ENCODE assay signal across 10 cellular contexts in genomic region chr2:237449193-237449797, GRCh38. TPM values are rescaled to one million over a fixed set of nuclear protein-coding genes. Genes with fewer than 3 reads are reported as not detected.
DNase-seq lines count a peak whose midpoint lies in the region; ATAC-seq and TF ChIP-seq lines count a peak whose summit lies in the region.
"Had no signal": no experiment of that assay in that cellular context is flagged by ENCODE, and none has a peak within 500 bp of the region (broad histone marks: within the 10 kb centered on the region; RNA-seq: fewer than 3 reads in every experiment).

No MANE protein-coding gene starts in this region.

- no peaks in the 10 kb centered on the region for H3K36me3 ChIP-seq in Karpas-422 (ENCODE audit: insufficient read depth, low read length)
- H3K36me3 ChIP-seq in suprapubic skin = no peaks in the 10 kb centered on the region

- H3K4me3 ChIP-seq in Karpas-422 (ENCODE audit: low read length) (no peak overlapping the region), lower leg skin (ENCODE audit: low read depth, poor library complexity, severe bottlenecking) (no peak overlapping the region), suprapubic skin (no peak overlapping the region)

- DNase-seq in Karpas-422 = peak; percentile 24
- DNase-seq in cerebellum (ENCODE audit: low spot score) = peak; percentile 67
- DNase-seq in lower leg skin (ENCODE audit: low spot score in 2 of 2) = peak; percentile 85 to 93
- DNase-seq in suprapubic skin (ENCODE audit: low spot score in 2 of 2) = no peak
- no peak for DNase-seq in NCI-H2171 (lab: John Stamatoyannopoulos, UW)
- no peak for DNase-seq in HCEC 1CT
- DNase-seq: cerebellar nuclear complex, NCI-H526, T-cell had no signal

- no peaks in the 10 kb centered on the region for H3K79me2 ChIP-seq in Karpas-422 (ENCODE audit: low read length)

- no peak for TF ChIP-seq EP300 in suprapubic skin (IDR thresholded peaks at IDR 0.05)

- TF ChIP-seq POLR2A in lower leg skin (IDR thresholded peaks at IDR 0.05) = no peak
- no peak for TF ChIP-seq POLR2A in suprapubic skin (IDR thresholded peaks at IDR 0.05)

- H3K27me3 ChIP-seq in Karpas-422 (ENCODE audit: low read length) = no peaks in the 10 kb centered on the region
- no peaks in the 10 kb centered on the region for H3K27me3 ChIP-seq in suprapubic skin

- H3K9ac ChIP-seq in Karpas-422 (ENCODE audit: low read length) = no peak overlapping the region

- ATAC-seq in HG03159 (IDR thresholded peaks at IDR 0.05; ENCODE audit: unreplicated experiment) = no peak
- ATAC-seq: T-cell had no signal

- intact Hi-C loops in lower leg skin (cut with DNase I; ENCODE audit: low total_unique reads) = no loop called here

- H4K20me1 ChIP-seq in Karpas-422 (ENCODE audit: insufficient read depth, low read depth, low read length) = no peaks in the 10 kb centered on the region

- H3K27ac ChIP-seq in Karpas-422 (ENCODE audit: low read length) (no peak overlapping the region), suprapubic skin (peak overlapping the region; percentile 74)

- H3K4me1 ChIP-seq in Karpas-422 (ENCODE audit: low read length) (no peaks in the 10 kb centered on the region), suprapubic skin (peaks cover 12% of the 10 kb centered on the region)

- no peak for TF ChIP-seq CTCF in lower leg skin (IDR thresholded peaks at IDR 0.05)
- TF ChIP-seq CTCF in suprapubic skin (IDR thresholded peaks at IDR 0.05) = no peak

- no peak overlapping the region for H3K4me2 ChIP-seq in Karpas-422 (ENCODE audit: low read depth, low read length, poor library complexity, severe bottlenecking)

- H3K9me3 ChIP-seq in Karpas-422 (ENCODE audit: low read length) (no peaks in the 10 kb centered on the region), suprapubic skin (no peaks in the 10 kb centered on the region)

- no peaks in the 10 kb centered on the region for H3K9me2 ChIP-seq in Karpas-422 (replicated peaks; ENCODE audit: insufficient read depth, low read length)

- H2AFZ ChIP-seq in Karpas-422 (ENCODE audit: low read length) = no peak overlapping the region

- WGBS in lower leg skin, 2 donors = 30 to 37% methylated on average over 11 of the region's 11 CpGs
- 39% methylated on average over 11 of the region's 11 CpGs for WGBS in suprapubic skin

RNA-seq across cellular contexts. Expression of gene COL6A3, which starts 35.3 kb away (rescaled TPM):
- total RNA-seq in Karpas-422 (2014; rRNA removed; shearing (Covaris generic); ENCODE audit: low replicate concordance) = 0.07 TPM in 1 of 2 replicates, not detected in the other
- total RNA-seq in cerebellum (59.6 TPM), lower leg skin (100 to 1,000 TPM in 1 of 4 donors, 10 to 100 TPM in 3; 43.1 to 204 (median 62.4) TPM), suprapubic skin (10 to 100 TPM; 50.1 to 79.2 (median 66.3) TPM)

RNA-seq across cellular contexts. Expression of gene MLPH, which starts 37.8 kb away (rescaled TPM):
- not detected in 2 replicates for total RNA-seq in Karpas-422 (2014; rRNA removed; shearing (Covaris generic); ENCODE audit: low replicate concordance)
- total RNA-seq in cerebellum (1.2 TPM), lower leg skin (10 to 100 TPM; 13.3 to 37.9 (median 19.9) TPM), suprapubic skin (10 to 100 TPM in 3 of 4 donors, 1 to 10 TPM in 1; 8.8 to 41.1 (median 24.4) TPM)

Comparison
In these comparisons a context has a peak if more than half of its experiments do, and no peak if none do; other contexts are left out.
1. DNase-seq: peak in Karpas-422 (single experiment), cerebellum (single experiment) and lower leg skin (2 of 2); none in suprapubic skin (0 of 2), NCI-H2171 (single experiment) and HCEC 1CT (single experiment).
2. RNA of gene COL6A3, which starts 35.3 kb away (total RNA-seq): 50.1 to 79.2 TPM in suprapubic skin, 43.1 to 204 TPM in lower leg skin and 59.6 TPM in cerebellum (single experiment); 0.07 TPM in Karpas-422; every median in the first group is over 10 times any median in the second.